10 cellular contexts compared by ENCODE assay signal in genomic region chr2:218885981-218886447, GRCh38. TPM values are rescaled to one million over a fixed set of nuclear protein-coding genes. Genes with fewer than 3 reads are reported as not detected.
DNase-seq lines count a peak whose midpoint lies in the region; ATAC-seq, FAIRE-seq and TF ChIP-seq lines count a peak whose summit lies in the region.
"Had no signal": no experiment of that assay in that cellular context is flagged by ENCODE, and none has a peak within 500 bp of the region (broad histone marks: within the 10 kb centered on the region; RNA-seq: fewer than 3 reads in every experiment).

No MANE protein-coding gene starts in this region.

- no peaks in the 10 kb centered on the region for H3K9me3 Mint-ChIP-seq in endothelial cell (ENCODE audit: unreplicated experiment)

- H3K27ac Mint-ChIP-seq in endothelial cell (ENCODE audit: unreplicated experiment) = no peak overlapping the region

- no peaks in the 10 kb centered on the region for H3K9me3 ChIP-seq in A673 (ENCODE audit: low read depth, low read length, poor library complexity, severe bottlenecking)

- no TSS peak for BruUV-seq in A673 (replicated peaks; lab: Mats Ljungman, UMichigan)

- CTCF ChIA-PET in A673 (lab: Charles Lee) = interaction anchor here (1.1 to 2.0 kb wide), 2 partner anchors 10 to 94 kb away, joined by 5 to 9 read pairs; no protein-coding TSS in a partner anchor

- peaks cover 58% of the 10 kb centered on the region for H3K27me3 Mint-ChIP-seq in endothelial cell (ENCODE audit: unreplicated experiment)

- intact Hi-C loops in A673 (cut with micrococcal nuclease; ENCODE audit: unreplicated experiment) = no loop called here

- peaks cover 4% of the 10 kb centered on the region for H3K36me3 Mint-ChIP-seq in endothelial cell (ENCODE audit: low read depth, unreplicated experiment)

- H3K4me1 ChIP-seq in A673 (ENCODE audit: insufficient read depth, low read length, poor library complexity, severe bottlenecking) = peaks cover 5% of the 10 kb centered on the region

- no peak overlapping the region for H3K4me3 Mint-ChIP-seq in endothelial cell (ENCODE audit: unreplicated experiment)

- ATAC-seq in GM18511 (IDR thresholded peaks at IDR 0.05; ENCODE audit: unreplicated experiment) (peak; percentile 69), GM21381 (IDR thresholded peaks at IDR 0.05; ENCODE audit: unreplicated experiment) (peak; percentile 47), HG03135 (IDR thresholded peaks at IDR 0.05; ENCODE audit: unreplicated experiment) (peak; percentile 41)

- peaks cover 3% of the 10 kb centered on the region for H3K36me3 ChIP-seq in bronchial epithelial cell (ENCODE audit: control insufficient read depth, insufficient read depth, low read length)
- no peaks in the 10 kb centered on the region for H3K36me3 ChIP-seq in A673 (ENCODE audit: insufficient read depth, low read length, poor library complexity, severe bottlenecking)

- H3K4me3 ChIP-seq in bronchial epithelial cell (ENCODE audit: low read depth, low read length) = no peak overlapping the region
- no peak overlapping the region for H3K4me3 ChIP-seq in A673 (ENCODE audit: low read depth, low read length, poor library complexity, severe bottlenecking)

- no peak overlapping the region for H3K27ac ChIP-seq in A673 (ENCODE audit: low read depth, low read length, poor library complexity, severe bottlenecking)

- POLR2A ChIA-PET in A673 (lab: Charles Lee; ENCODE audit: low non-redundant PET) = no interaction called here

- DNase-seq in bronchial epithelial cell (ENCODE audit: low read depth) (peak; percentile 69), endothelial cell (ENCODE audit: low spot score) (no peak), KG1 (lab: John Stamatoyannopoulos, UW) (no peak), GF-D8 (lab: John Stamatoyannopoulos, UW) (no peak), A673 (ENCODE audit: low spot score) (no peak)

- FAIRE-seq in bronchial epithelial cell (lab: Jason Lieb, UNC) = peak; percentile 47
- FAIRE-seq: RCC 7860 had no signal

- peaks cover 6% of the 10 kb centered on the region for H3K4me1 Mint-ChIP-seq in endothelial cell (ENCODE audit: unreplicated experiment)

- H3K27me3 ChIP-seq in bronchial epithelial cell (ENCODE audit: control insufficient read depth, insufficient read depth, low read length) (no peaks in the 10 kb centered on the region), A673 (replicated peaks; ENCODE audit: insufficient read depth, low read depth, low read length, poor library complexity) (peaks cover 2% of the 10 kb centered on the region)

- no peak for TF ChIP-seq CTCF in bronchial epithelial cell (IDR thresholded peaks at IDR 0.05; ENCODE audit: insufficient read depth, low read length, severe bottlenecking)
- no peak for TF ChIP-seq CTCF in endothelial cell (IDR thresholded peaks at IDR 0.05; ENCODE audit: unreplicated experiment)
- no peak for TF ChIP-seq CTCF in A673 (conservative IDR thresholded peaks at IDR 0.05; ENCODE audit: low read depth, low read length)

RNA-seq across cellular contexts. Expression of gene WNT10A, which starts 5.4 kb away (rescaled TPM):
- total RNA-seq in bronchial epithelial cell = 2.3 and 2.4 TPM in 2 replicates
- total RNA-seq in endothelial cell (ENCODE audit: unreplicated experiment) = not detected
- total RNA-seq in A673 (2021) = 0.47 and 0.81 TPM in 2 replicates
- total RNA-seq: dermis microvascular lymphatic vessel endothelial cell had no signal

RNA-seq across cellular contexts. Expression of gene WNT6, which starts 26.4 kb away (rescaled TPM):
- not detected in 2 replicates for total RNA-seq in bronchial epithelial cell
- total RNA-seq in endothelial cell (ENCODE audit: unreplicated experiment) = not detected
- total RNA-seq in A673 (2021) = not detected in 2 replicates
- total RNA-seq: dermis microvascular lymphatic vessel endothelial cell had no signal

RNA-seq across cellular contexts. Expression of gene PRKAG3, which starts 54.4 kb away (rescaled TPM):
- not detected in 2 replicates for total RNA-seq in bronchial epithelial cell
- not detected for total RNA-seq in endothelial cell (ENCODE audit: unreplicated experiment)
- total RNA-seq in A673 (2021) = not detected in 2 replicates
- total RNA-seq: dermis microvascular lymphatic vessel endothelial cell had no signal
